In the genomic region with DNA sequence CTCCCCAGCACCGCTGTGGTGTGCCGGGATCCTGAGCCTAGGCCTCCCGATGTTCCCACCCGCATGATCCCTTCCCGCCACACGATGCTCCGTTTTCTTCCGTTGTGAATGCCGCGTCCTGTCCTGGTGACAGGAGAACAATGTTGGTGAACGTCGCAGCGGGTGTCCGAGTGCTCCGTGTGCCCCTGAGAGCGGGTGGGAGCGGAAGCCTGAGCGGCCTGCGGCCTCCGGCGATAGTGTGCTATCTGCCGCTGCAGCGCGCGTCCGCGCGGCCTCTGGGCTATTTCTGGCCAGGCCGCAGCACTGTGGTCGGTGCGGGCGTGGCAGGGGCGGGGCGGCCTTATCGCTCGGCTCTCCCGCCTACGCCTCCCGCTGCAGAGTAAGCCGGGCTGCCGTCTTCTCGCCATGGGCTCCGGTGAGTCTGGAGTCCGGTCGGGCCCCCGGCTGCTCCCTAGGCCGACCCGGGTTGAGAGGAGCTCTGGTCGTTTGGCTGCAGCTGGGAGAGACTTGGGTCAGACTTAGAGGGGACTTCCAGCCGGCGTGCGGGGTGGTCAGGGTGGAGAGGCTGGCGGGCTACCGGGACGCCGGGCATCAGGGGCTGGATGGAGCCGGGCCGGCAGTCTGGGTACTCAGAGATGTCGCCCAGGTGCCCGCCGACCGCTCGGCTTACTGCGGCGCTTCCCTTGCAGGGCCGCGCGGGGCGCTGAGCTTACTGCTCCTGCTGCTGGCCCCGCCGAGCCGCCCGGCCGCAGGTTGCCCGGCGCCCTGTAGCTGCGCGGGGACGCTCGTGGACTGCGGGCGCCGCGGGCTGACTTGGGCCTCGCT, we compare ENCODE assay signal across 8 cellular contexts. TPM values are rescaled to one million over a fixed set of nuclear protein-coding genes. Genes with fewer than 3 reads are reported as not detected.
A peak's percentile ranks its signal among the peaks of the same experiment; 100 is the strongest.
DNase-seq lines count a peak whose midpoint lies in the region; ATAC-seq and TF ChIP-seq lines count a peak whose summit lies in the region.

A gene (plus strand): TSS at position 375 of the 825 bp plus-strand sequence. CDS start 31 bp downstream, at position 406.

- ATAC-seq in activated CD8-positive, alpha-beta T cell treated with anti-CD3 and anti-CD28 coated beads for 36 hours = peak; percentile 75
- ATAC-seq in left ventricle myocardium superior (peak; percentile 71), GM18909 (IDR thresholded peaks at IDR 0.05; ENCODE audit: poor library complexity, unreplicated experiment) (no peak), GM21367 (IDR thresholded peaks at IDR 0.05; ENCODE audit: unreplicated experiment) (no peak)

- peaks cover 0 to 49% (median 4%) of the 10 kb centered on the region in 6 donors for H3K36me3 ChIP-seq in spleen

- peaks cover 0 to 75% (median 50%) of the 10 kb centered on the region in 7 donors for H3K27me3 ChIP-seq in spleen (replicated peaks in 1 of 7)

- H3K4me3 Mint-ChIP-seq in activated CD8-positive, alpha-beta T cell treated with anti-CD3 and anti-CD28 coated beads for 36 hours = peak within 1 kb of the TSS; percentile 27

- POLR2A ChIA-PET in activated CD8-positive, alpha-beta T cell treated with anti-CD3 and anti-CD28 coated beads for 36 hours (lab: Charles Lee) = no interaction called here

- peaks cover 11% of the 10 kb centered on the region for H3K4me1 Mint-ChIP-seq in activated CD8-positive, alpha-beta T cell treated with anti-CD3 and anti-CD28 coated beads for 36 hours (ENCODE audit: low read depth)

- TF ChIP-seq POLR2A in spleen (IDR thresholded peaks at IDR 0.05) = no peak

- peaks cover 19 to 43% (median 33%) of the 10 kb centered on the region in 6 donors for H3K4me1 ChIP-seq in spleen

- intact Hi-C loops in activated CD8-positive, alpha-beta T cell treated with anti-CD3 and anti-CD28 coated beads for 36 hours (cut with micrococcal nuclease) = no loop called here
- intact Hi-C loops in left ventricle myocardium superior (cut with micrococcal nuclease) = no loop called here
- intact Hi-C loops in spleen (cut with DNase I; ENCODE audit: low total_unique reads) = no loop called here

- CTCF ChIA-PET in activated CD8-positive, alpha-beta T cell treated with anti-CD3 and anti-CD28 coated beads for 36 hours (lab: Charles Lee) = interaction anchor here (0.8 to 1.6 kb wide), 19 partner anchors 8 to 230 kb away, joined by 3 to 14 read pairs (median 4); a partner anchor contains a TSS

- no peaks in the 10 kb centered on the region for H3K9me3 ChIP-seq in spleen

- peak within 1 kb of the TSS in 7 of 8 donors; percentile 10 to 64 (median 26) for H3K4me3 ChIP-seq in spleen

- no peaks in the 10 kb centered on the region for H3K36me3 Mint-ChIP-seq in activated CD8-positive, alpha-beta T cell treated with anti-CD3 and anti-CD28 coated beads for 36 hours (ENCODE audit: low read depth)

- WGBS in spleen, 5 donors = 9 to 18% (median 12%) methylated on average over 50 to 85 of the region's 85 CpGs

- DNase-seq in HPDE6-E6E7 (ENCODE audit: extremely low spot score) = peak; percentile 26
- peak; percentile 50 for DNase-seq in activated CD8-positive, alpha-beta T cell treated with anti-CD3 and anti-CD28 coated beads for 36 hours
- peak; percentile 84 for DNase-seq in left ventricle myocardium superior
- DNase-seq in spleen = no peak
- no peak for DNase-seq in NCI-H2227 (lab: John Stamatoyannopoulos, UW; ENCODE audit: unreplicated experiment)
- no peak for DNase-seq in nucleus accumbens (lab: John Stamatoyannopoulos, UW)

- H3K9me3 Mint-ChIP-seq in activated CD8-positive, alpha-beta T cell treated with anti-CD3 and anti-CD28 coated beads for 36 hours = no peaks in the 10 kb centered on the region

- peaks cover 31% of the 10 kb centered on the region for H3K27me3 Mint-ChIP-seq in activated CD8-positive, alpha-beta T cell treated with anti-CD3 and anti-CD28 coated beads for 36 hours

- H3K27ac ChIP-seq in spleen = no peak within 1 kb of the TSS

- TF ChIP-seq CTCF in activated CD8-positive, alpha-beta T cell treated with anti-CD3 and anti-CD28 coated beads for 36 hours (IDR thresholded peaks at IDR 0.05) = no peak
- peak in 2 of 11 experiments; percentile 4 for TF ChIP-seq CTCF in spleen (IDR thresholded peaks at IDR 0.05 in 8 of 11, conservative IDR thresholded peaks at IDR 0.05 in 3 of 11)

- H3K27ac Mint-ChIP-seq in activated CD8-positive, alpha-beta T cell treated with anti-CD3 and anti-CD28 coated beads for 36 hours = no peak within 1 kb of the TSS

RNA-seq across cellular contexts. Expression of the gene that starts here (rescaled TPM):
- not detected for total RNA-seq in activated CD8-positive, alpha-beta T cell treated with anti-CD3 and anti-CD28 coated beads for 36 hours
- total RNA-seq in left ventricle myocardium superior = not detected
- total RNA-seq in spleen = 10 to 100 TPM in 6 of 7 donors, 1 to 10 TPM in 1; 6.9 to 25.4 (median 16.5) TPM
- polyA plus RNA-seq in spleen = 1 to 10 TPM; 4.2 to 5.1 (median 4.8) TPM

Comparison
In these comparisons a context has a peak if more than half of its experiments do, and no peak if none do; other contexts are left out.
1. Peak in DNase-seq and ATAC-seq in activated CD8-positive, alpha-beta T cell treated with anti-CD3 and anti-CD28 coated beads for 36 hours; RNA of the gene not detected or under 1 TPM.
2. Peak in DNase-seq and ATAC-seq in left ventricle myocardium superior; RNA of the gene not detected or under 1 TPM.